Comparison of ENCODE assay signal across 36 cellular contexts in the genomic region with DNA sequence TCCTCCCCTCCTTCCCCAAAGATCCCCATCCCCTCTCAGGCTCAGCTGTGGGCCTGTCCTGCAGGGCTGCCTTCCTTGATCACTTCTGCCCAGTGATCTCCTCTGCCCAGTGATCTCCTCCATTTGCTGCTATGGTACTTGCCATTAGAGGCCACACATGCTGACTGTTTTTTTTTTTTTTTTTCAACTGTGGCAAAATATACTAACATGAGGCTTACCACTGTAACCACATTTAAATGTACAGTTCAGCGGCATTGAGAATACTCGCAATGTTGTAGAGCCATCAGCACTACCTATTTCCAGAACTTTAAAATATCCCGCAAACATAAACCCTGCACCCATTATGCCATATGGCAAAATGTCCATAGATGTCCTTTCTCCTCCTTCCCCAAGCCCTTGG.
"Had no signal": no experiment of that assay in that cellular context is flagged by ENCODE, and none has a peak within 500 bp of the region (broad histone marks: within the 10 kb centered on the region; RNA-seq: fewer than 3 reads in every experiment).

No MANE protein-coding gene starts in this region.

- H3K4me3 ChIP-seq: adrenal gland, breast epithelium, cardiac muscle cell, colonic mucosa, gastrocnemius medialis, heart left ventricle had no signal

- ATAC-seq: activated CD4-positive, CD25-positive, alpha-beta regulatory T cell treated with anti-CD3 and anti-CD28 coated beads, Interleukin-2, amount 50 U/mL, for 24 hours; activated CD8-positive, alpha-beta memory T cell treated with anti-CD3 and anti-CD28 coated beads, Interleukin-2, amount 10 ng/mL, durations not matched to agents 7 days and 5 days; activated CD8-positive, alpha-beta T cell treated with anti-CD3 and anti-CD28 coated beads, Interleukin-2, amount 10 ng/mL, durations not matched to agents 7 days and 5 days; activated naive CD8-positive, alpha-beta T cell treated with anti-CD3 and anti-CD28 coated beads, Interleukin-2, amount 50 U/mL, for 24 hours; esophagus mucosa; gastrocnemius medialis; heart left ventricle; T-helper 17 cell had no signal

- H3K9me3 Mint-ChIP-seq: activated B cell treated with CpG ODN at 0.5 μM for 24 hours; activated CD4-positive, alpha-beta memory T cell treated with anti-CD3 and anti-CD28 coated beads for 36 hours; activated naive CD4-positive, alpha-beta T cell treated with anti-CD3 and anti-CD28 coated beads for 36 hours; activated naive CD4-positive, alpha-beta T cell treated with anti-CD3 and anti-CD28 coated beads, Interleukin-2, amount 50 U/mL, for 24 hours; activated naive CD8-positive, alpha-beta T cell treated with anti-CD3 and anti-CD28 coated beads for 36 hours; activated naive CD8-positive, alpha-beta T cell treated with anti-CD3 and anti-CD28 coated beads, Interleukin-2, amount 50 U/mL, for 24 hours; activated T-helper 1 cell treated with anti-CD3 and anti-CD28 coated beads, Interleukin-12 subunit alpha, Interleukin-12 subunit beta, Interleukin-2, Interleukin-4 antibody, amounts not matched to agents 30 ng/mL and 10 ng/mL and 1 ng/mL, durations not matched to agents 14 hours and 24 hours and 36 hours; activated T-helper 2 cell treated with anti-CD3 and anti-CD28 coated beads, Interferon-gamma antibody, Interleukin-2, Interleukin-4, amounts not matched to agents 10 μg/mL and 5 μg/mL and 100 μg/mL, durations not matched to agents 14 hours and 24 hours and 36 hours; endodermal cell; T-helper 2 cell treated with Interferon-gamma antibody and Interleukin-4, amounts not matched to agents 5 μg/mL and 100 μg/mL, for 36 hours had no signal

- H3K27ac Mint-ChIP-seq: activated B cell treated with CpG ODN at 0.5 μM for 24 hours; activated CD4-positive, alpha-beta memory T cell treated with anti-CD3 and anti-CD28 coated beads for 36 hours; activated CD8-positive, alpha-beta memory T cell treated with anti-CD3 and anti-CD28 coated beads, Interleukin-2, amount 10 ng/mL, durations not matched to agents 7 days and 5 days; activated CD8-positive, alpha-beta T cell treated with anti-CD3 and anti-CD28 coated beads, Interleukin-2, amount 10 ng/mL, durations not matched to agents 7 days and 5 days; activated naive CD4-positive, alpha-beta T cell treated with anti-CD3 and anti-CD28 coated beads for 36 hours; activated naive CD4-positive, alpha-beta T cell treated with anti-CD3 and anti-CD28 coated beads, Interleukin-2, amount 50 U/mL, for 24 hours; activated naive CD8-positive, alpha-beta T cell treated with anti-CD3 and anti-CD28 coated beads for 36 hours; activated naive CD8-positive, alpha-beta T cell treated with anti-CD3 and anti-CD28 coated beads, Interleukin-2, amount 50 U/mL, for 24 hours; activated T-helper 1 cell treated with anti-CD3 and anti-CD28 coated beads, Interleukin-12 subunit alpha, Interleukin-12 subunit beta, Interleukin-2, Interleukin-4 antibody, amounts not matched to agents 30 ng/mL and 10 ng/mL and 1 ng/mL, durations not matched to agents 14 hours and 24 hours and 36 hours; activated T-helper 2 cell treated with anti-CD3 and anti-CD28 coated beads, Interferon-gamma antibody, Interleukin-2, Interleukin-4, amounts not matched to agents 10 μg/mL and 5 μg/mL and 100 μg/mL, durations not matched to agents 14 hours and 24 hours and 36 hours; brain; endodermal cell; T-helper 17 cell; T-helper 2 cell treated with Interferon-gamma antibody and Interleukin-4, amounts not matched to agents 5 μg/mL and 100 μg/mL, for 36 hours had no signal

- H3K36me3 Mint-ChIP-seq: activated CD4-positive, alpha-beta memory T cell treated with anti-CD3 and anti-CD28 coated beads for 36 hours; activated CD8-positive, alpha-beta memory T cell treated with anti-CD3 and anti-CD28 coated beads, Interleukin-2, amount 10 ng/mL, durations not matched to agents 7 days and 5 days; activated naive CD4-positive, alpha-beta T cell treated with anti-CD3 and anti-CD28 coated beads, Interleukin-2, amount 50 U/mL, for 24 hours; activated naive CD8-positive, alpha-beta T cell treated with anti-CD3 and anti-CD28 coated beads for 36 hours had no signal

- H3K36me3 ChIP-seq: adrenal gland, breast epithelium, cardiac muscle cell, WERI-Rb-1 had no signal

- H3K4me1 ChIP-seq: adrenal gland, breast epithelium, colonic mucosa, gastrocnemius medialis, heart left ventricle had no signal

- H3K27ac ChIP-seq: breast epithelium, cardiac muscle cell, colonic mucosa, gastrocnemius medialis, heart left ventricle, WERI-Rb-1 had no signal

- H3K27me3 ChIP-seq: adrenal gland, breast epithelium, cardiac muscle cell, colonic mucosa, gastrocnemius medialis, heart left ventricle had no signal

- H3K4me1 Mint-ChIP-seq: activated naive CD4-positive, alpha-beta T cell treated with anti-CD3 and anti-CD28 coated beads, Interleukin-2, amount 50 U/mL, for 24 hours; activated naive CD8-positive, alpha-beta T cell treated with anti-CD3 and anti-CD28 coated beads for 36 hours; brain; endodermal cell; T-helper 17 cell had no signal

- H3K4me3 Mint-ChIP-seq: activated B cell treated with CpG ODN at 0.5 μM for 24 hours; activated CD4-positive, alpha-beta memory T cell treated with anti-CD3 and anti-CD28 coated beads for 36 hours; activated CD8-positive, alpha-beta memory T cell treated with anti-CD3 and anti-CD28 coated beads, Interleukin-2, amount 10 ng/mL, durations not matched to agents 7 days and 5 days; activated CD8-positive, alpha-beta T cell treated with anti-CD3 and anti-CD28 coated beads, Interleukin-2, amount 10 ng/mL, durations not matched to agents 7 days and 5 days; activated naive CD4-positive, alpha-beta T cell treated with anti-CD3 and anti-CD28 coated beads for 36 hours; activated naive CD4-positive, alpha-beta T cell treated with anti-CD3 and anti-CD28 coated beads, Interleukin-2, amount 50 U/mL, for 24 hours; activated naive CD8-positive, alpha-beta T cell treated with anti-CD3 and anti-CD28 coated beads for 36 hours; activated naive CD8-positive, alpha-beta T cell treated with anti-CD3 and anti-CD28 coated beads, Interleukin-2, amount 50 U/mL, for 24 hours; activated T-helper 1 cell treated with anti-CD3 and anti-CD28 coated beads, Interleukin-12 subunit alpha, Interleukin-12 subunit beta, Interleukin-2, Interleukin-4 antibody, amounts not matched to agents 30 ng/mL and 10 ng/mL and 1 ng/mL, durations not matched to agents 14 hours and 24 hours and 36 hours; brain; endodermal cell; T-helper 17 cell; T-helper 2 cell treated with Interferon-gamma antibody and Interleukin-4, amounts not matched to agents 5 μg/mL and 100 μg/mL, for 36 hours had no signal

- DNase-seq: activated B cell treated with CpG ODN at 0.5 μM for 24 hours; activated CD4-positive, alpha-beta memory T cell treated with anti-CD3 and anti-CD28 coated beads for 36 hours; activated CD4-positive, alpha-beta T cell treated with anti-CD3 and anti-CD28 coated beads for 48 hours; activated CD8-positive, alpha-beta memory T cell treated with anti-CD3 and anti-CD28 coated beads, Interleukin-2, amount 10 ng/mL, durations not matched to agents 7 days and 5 days; activated CD8-positive, alpha-beta memory T cell treated with anti-CD3 and anti-CD28 coated beads, Interleukin-2, amount 50 U/mL, for 4 hours; activated CD8-positive, alpha-beta T cell treated with anti-CD3 and anti-CD28 coated beads, Interleukin-2, amount 10 ng/mL, durations not matched to agents 7 days and 5 days; activated effector memory CD4-positive, alpha-beta T cell treated with anti-CD3 and anti-CD28 coated beads, Interleukin-2, amount 50 U/mL, for 16 hours; activated naive CD4-positive, alpha-beta T cell treated with anti-CD3 and anti-CD28 coated beads for 36 hours; activated naive CD8-positive, alpha-beta T cell treated with anti-CD3 and anti-CD28 coated beads for 36 hours; activated naive CD8-positive, alpha-beta T cell treated with anti-CD3 and anti-CD28 coated beads, Interleukin-2, amount 50 U/mL, for 24 hours; activated T-cell treated with anti-CD3 and anti-CD28 coated beads, Interleukin-2, amount 50 U/mL, for 1 hour; activated T-cell treated with anti-CD3 and anti-CD28 coated beads, Interleukin-2, amount 50 U/mL, for 48 hours; amygdala; aorta; central memory CD4-positive, alpha-beta T cell; cerebellar nuclear complex; colonic mucosa; effector CD8-positive, alpha-beta T cell; endodermal cell; foreskin fibroblast; gastrocnemius medialis; glutamatergic neuron; heart left ventricle; T-helper 17 cell; T1000; WERI-Rb-1 had no signal

- H3K9me3 ChIP-seq: adrenal gland, breast epithelium, colonic mucosa, gastrocnemius medialis, heart left ventricle had no signal
